Comparison of ENCODE assay signal across 8 cellular contexts in genomic region chr9:127801955-127802575, GRCh38. TPM values are rescaled to one million over a fixed set of nuclear protein-coding genes. Genes with fewer than 3 reads are reported as not detected.
DNase-seq lines count a peak whose midpoint lies in the region; ATAC-seq and TF ChIP-seq lines count a peak whose summit lies in the region.

No MANE protein-coding gene starts in this region.

- no peaks in the 10 kb centered on the region for H3K27me3 Mint-ChIP-seq in CD4-positive, alpha-beta memory T cell

- no peak for DNase-seq in CD4-positive, alpha-beta memory T cell
- DNase-seq in amniotic epithelial cell (ENCODE audit: low read depth) (peak; percentile 93), lung (ENCODE audit: low spot score) (no peak), upper lobe of right lung (no peak), NCI-H1105 treated with DMSO at 0.1 percent for 48 hours (lab: John Stamatoyannopoulos, UW) (no peak), HK-2 (ENCODE audit: unreplicated experiment) (no peak)

- WGBS in lung, 2 donors = 10 to 14% methylated on average over 10 of the region's 10 CpGs

- H3K4me1 Mint-ChIP-seq in CD4-positive, alpha-beta memory T cell = peaks cover 4 to 45% (median 27%) of the 10 kb centered on the region in 4 donors

- no peaks in the 10 kb centered on the region for H3K9me3 Mint-ChIP-seq in CD4-positive, alpha-beta memory T cell

- ATAC-seq in lung (ENCODE audit: insufficient read depth, low FRiP score) = peak; percentile 0
- ATAC-seq in upper lobe of right lung = no peak
- no peak for ATAC-seq in HG03354 (IDR thresholded peaks at IDR 0.05; ENCODE audit: poor library complexity, severe bottlenecking, unreplicated experiment)

- H3K27ac Mint-ChIP-seq in CD4-positive, alpha-beta memory T cell = peak overlapping the region; percentile 82 to 96 (median 88)

- H3K27me3 ChIP-seq in CD4-positive, alpha-beta memory T cell (ENCODE audit: insufficient read depth, low read length) = no peaks in the 10 kb centered on the region
- H3K27me3 ChIP-seq in HUES6 (ENCODE audit: control insufficient read depth, insufficient read depth, low read length) = no peaks in the 10 kb centered on the region
- no peaks in the 10 kb centered on the region for H3K27me3 ChIP-seq in lung (ENCODE audit: control insufficient read depth, insufficient read depth)
- H3K27me3 ChIP-seq in upper lobe of right lung = no peaks in the 10 kb centered on the region

- peak overlapping the region; percentile 86 to 93 (median 90) for H3K4me3 Mint-ChIP-seq in CD4-positive, alpha-beta memory T cell

- TF ChIP-seq CTCF in lung (IDR thresholded peaks at IDR 0.05; ENCODE audit: control extremely low read depth, extremely low read depth) = no peak
- no peak for TF ChIP-seq CTCF in upper lobe of right lung (IDR thresholded peaks at IDR 0.05)

- peaks cover 1% of the 10 kb centered on the region for H3K36me3 ChIP-seq in CD4-positive, alpha-beta memory T cell (ENCODE audit: insufficient read depth, low read length)
- H3K36me3 ChIP-seq in HUES6 (ENCODE audit: control insufficient read depth, insufficient read depth, low read length) (peaks cover 7% of the 10 kb centered on the region), lung (ENCODE audit: control insufficient read depth in 2 of 2, insufficient read depth in 2 of 2, low read length in 2 of 2) (peaks cover 3 to 12% of the 10 kb centered on the region in 2 donors), upper lobe of right lung (peaks cover 20% of the 10 kb centered on the region)

- no peaks in the 10 kb centered on the region for H3K9me3 ChIP-seq in CD4-positive, alpha-beta memory T cell (ENCODE audit: control insufficient read depth in 1 of 2, low read length in 2 of 2)
- H3K9me3 ChIP-seq in HUES6 (ENCODE audit: control insufficient read depth, insufficient read depth, low read depth, low read length) (no peaks in the 10 kb centered on the region), lung (ENCODE audit: control insufficient read depth in 2 of 2, insufficient read depth in 1 of 2, low read length in 1 of 2) (no peaks in the 10 kb centered on the region), upper lobe of right lung (no peaks in the 10 kb centered on the region)

- POLR2A ChIA-PET in CD4-positive, alpha-beta memory T cell (lab: Charles Lee; ENCODE audit: partially characterized antibody) = interaction anchor here (0.7 to 5.8 kb wide), 10 partner anchors 12 to 169 kb away, joined by 3 to 54 read pairs (median 6); partner anchors contain the start of genes CDK9, ENG and TOR2A

- H3K9ac ChIP-seq in HUES6 (ENCODE audit: low read length) = peak overlapping the region; percentile 46

- CTCF ChIA-PET in CD4-positive, alpha-beta memory T cell (lab: Charles Lee; ENCODE audit: partially characterized antibody) = interaction anchor here (0.9 to 1.5 kb wide), 5 partner anchors 17 to 213 kb away, joined by 3 to 9 read pairs (median 3); partner anchors contain the start of genes CDK9 and TOR2A

- H3K36me3 Mint-ChIP-seq in CD4-positive, alpha-beta memory T cell = peaks cover 3 to 12% of the 10 kb centered on the region in 2 donors

- intact Hi-C loops in CD4-positive, alpha-beta memory T cell (cut with micrococcal nuclease) = loop anchor here (1.0 to 5.0 kb wide), 5 partner anchors 16 to 115 kb away; partner anchors contain the start of genes CDK9 and ST6GALNAC4
- intact Hi-C loops in upper lobe of right lung (cut with DNase I) = no loop called here

- H3K4me3 ChIP-seq in CD4-positive, alpha-beta memory T cell (ENCODE audit: low read length in 2 of 2) = peak overlapping the region in 1 of 2 donors; percentile 80
- H3K4me3 ChIP-seq in HUES6 (ENCODE audit: low read depth, low read length) (peak overlapping the region; percentile 80), lung (peak overlapping the region; percentile 18), upper lobe of right lung (peak overlapping the region; percentile 72)

- H3K4me1 ChIP-seq in CD4-positive, alpha-beta memory T cell (ENCODE audit: insufficient read depth, low read length) = peaks cover 32% of the 10 kb centered on the region
- peaks cover 13% of the 10 kb centered on the region for H3K4me1 ChIP-seq in HUES6 (ENCODE audit: control insufficient read depth, insufficient read depth, low read length)
- peaks cover 0 to 14% of the 10 kb centered on the region in 2 donors for H3K4me1 ChIP-seq in lung (ENCODE audit: control insufficient read depth in 2 of 2, insufficient read depth in 2 of 2, low read length in 2 of 2)
- H3K4me1 ChIP-seq in upper lobe of right lung = peaks cover 40% of the 10 kb centered on the region

- peak overlapping the region; percentile 72 for H3K27ac ChIP-seq in CD4-positive, alpha-beta memory T cell (ENCODE audit: low read depth, low read length)
- H3K27ac ChIP-seq in HUES6 (ENCODE audit: low read depth, low read length) = peak overlapping the region; percentile 58; the same call in 1 of the 2 replicates
- peak overlapping the region; percentile 90 to 97 for H3K27ac ChIP-seq in lung (ENCODE audit: low read depth in 1 of 2, low read length in 1 of 2)
- H3K27ac ChIP-seq in upper lobe of right lung = peak overlapping the region; percentile 94

RNA-seq across cellular contexts. Expression of gene FPGS, which starts 0.6 kb away (rescaled TPM):
- total RNA-seq in CD4-positive, alpha-beta memory T cell = 100 to 1,000 TPM; 100 to 101 TPM
- polyA plus RNA-seq in CD4-positive, alpha-beta memory T cell = 10 to 100 TPM; 49.4 to 54.6 TPM
- total RNA-seq in lung (100 to 1,000 TPM in 1 of 2 donors, 10 to 100 TPM in 1; 42.5 to 115 TPM), upper lobe of right lung (68.9 TPM)
- polyA plus RNA-seq in lung = 10 to 100 TPM; 89.6 to 97.6 TPM

RNA-seq across cellular contexts. Expression of gene CDK9, which starts 16.2 kb away (rescaled TPM):
- total RNA-seq in CD4-positive, alpha-beta memory T cell = 100 to 1,000 TPM; 127 to 138 TPM
- 10 to 100 TPM; 35.4 to 63.6 TPM for polyA plus RNA-seq in CD4-positive, alpha-beta memory T cell
- total RNA-seq in lung (10 to 100 TPM; 54.9 to 97.9 TPM), upper lobe of right lung (99.1 TPM)
- 10 to 100 TPM; 53.9 to 55.9 TPM for polyA plus RNA-seq in lung

RNA-seq across cellular contexts. Expression of gene SH2D3C, which starts 23.6 kb away (rescaled TPM):
- total RNA-seq in CD4-positive, alpha-beta memory T cell = 10 to 100 TPM; 43.4 to 48.6 TPM
- 10 to 100 TPM in 1 of 2 donors, 1 to 10 TPM in 1; 8.7 to 51.5 TPM for polyA plus RNA-seq in CD4-positive, alpha-beta memory T cell
- total RNA-seq in lung (10 to 100 TPM; 34.5 to 51.5 TPM), upper lobe of right lung (85.3 TPM)
- 10 to 100 TPM; 41.0 to 43.0 TPM for polyA plus RNA-seq in lung

RNA-seq across cellular contexts. Expression of gene ENG, which starts 52.4 kb away (rescaled TPM):
- 10 to 100 TPM; 13.7 to 13.8 TPM for total RNA-seq in CD4-positive, alpha-beta memory T cell
- 1 to 10 TPM; 2.0 to 4.2 TPM for polyA plus RNA-seq in CD4-positive, alpha-beta memory T cell
- total RNA-seq in lung = 100 to 1,000 TPM in 1 of 2 donors, 10 to 100 TPM in 1; 41.1 to 182 TPM
- 100 to 1,000 TPM in 1 of 2 donors, 10 to 100 TPM in 1; 80.7 to 317 TPM for polyA plus RNA-seq in lung
- total RNA-seq in upper lobe of right lung = 322 TPM
